Comparison of ENCODE assay signal across 8 cellular contexts in the genomic region with DNA sequence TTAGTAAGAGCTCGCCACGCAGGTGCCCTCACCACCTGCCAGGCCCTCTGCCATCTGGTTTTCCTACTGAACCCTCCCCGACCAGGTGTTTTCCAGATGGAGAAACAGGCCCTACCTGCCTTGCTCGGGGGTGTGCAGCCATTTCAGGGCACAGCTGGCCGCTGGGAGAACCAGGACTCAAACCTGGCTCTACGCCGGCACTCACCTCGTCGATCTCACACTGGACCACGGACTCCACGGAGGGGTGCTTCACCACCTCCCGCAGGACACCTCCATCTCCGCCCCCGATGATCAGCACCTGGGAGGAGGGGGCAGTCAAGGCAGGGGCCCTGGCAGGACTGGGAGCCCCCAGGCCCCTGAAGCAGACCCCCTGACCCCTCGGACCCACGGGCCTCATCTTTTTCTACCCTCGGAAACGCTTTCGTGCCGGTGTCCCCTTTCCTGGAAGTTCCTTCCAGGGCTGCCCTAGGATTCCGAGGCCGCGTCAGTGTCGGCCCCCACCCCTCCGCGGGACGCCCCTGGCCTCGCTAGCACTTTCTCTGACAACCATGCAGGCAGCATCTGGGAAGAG.
DNase-seq lines count a peak whose midpoint lies in the region; ATAC-seq and TF ChIP-seq lines count a peak whose summit lies in the region.

No MANE protein-coding gene starts in this region.

- H3K79me2 ChIP-seq in MM.1S (ENCODE audit: low read length), result peaks cover 42% of the 10 kb centered on the region

- no peak for ATAC-seq in central memory CD8-positive, alpha-beta T cell (replicated peaks; ENCODE audit: extremely low read depth, poor library complexity, severe bottlenecking)
- ATAC-seq in GM19324 (IDR thresholded peaks at IDR 0.05; ENCODE audit: low FRiP score, unreplicated experiment) (no peak), GM21723 (IDR thresholded peaks at IDR 0.05; ENCODE audit: unreplicated experiment) (no peak)

- H3K4me3 ChIP-seq in MM.1S (ENCODE audit: low read length), result peak overlapping the region; percentile 99

- H3K36me3 ChIP-seq in MM.1S (replicated peaks; ENCODE audit: insufficient read depth, low read length), result no peaks in the 10 kb centered on the region; the same call in none of the 2 replicates

- no peak overlapping the region for H3K27ac ChIP-seq in MM.1S (ENCODE audit: low read length)

- peaks cover 35% of the 10 kb centered on the region for H3K4me1 Mint-ChIP-seq in central memory CD8-positive, alpha-beta T cell
- peaks cover 31% of the 10 kb centered on the region for H3K4me1 Mint-ChIP-seq in nephron progenitor cell

- DNase-seq in COLO668 (lab: John Stamatoyannopoulos, UW; ENCODE audit: unreplicated experiment) (peak; percentile 94), MM.1S (no peak), nephron progenitor cell (no peak), GM03348 (ENCODE audit: low spot score) (no peak)
- DNase-seq in central memory CD8-positive, alpha-beta T cell (ENCODE audit: low spot score in 2 of 2), result no peak
- no peak for DNase-seq in stimulated activated CD8-positive, alpha-beta memory T cell treated with anti-CD3 and anti-CD28 coated beads, Interleukin-4, amount 100 ng/mL, for 48 hours

- TF ChIP-seq CTCF in MM.1S (IDR thresholded peaks at IDR 0.05; ENCODE audit: low read length) (no peak), nephron progenitor cell (IDR thresholded peaks at IDR 0.05) (no peak)

- H3F3A ChIP-seq in MM.1S (ENCODE audit: insufficient read depth, low read length), result peaks cover 18% of the 10 kb centered on the region

- no peaks in the 10 kb centered on the region for H3K9me2 ChIP-seq in MM.1S (replicated peaks; ENCODE audit: insufficient read depth, low read length)

- peak overlapping the region; percentile 96 for H3K4me3 Mint-ChIP-seq in central memory CD8-positive, alpha-beta T cell
- H3K4me3 Mint-ChIP-seq in nephron progenitor cell, result peak overlapping the region; percentile 96

- H3K36me3 Mint-ChIP-seq in central memory CD8-positive, alpha-beta T cell (ENCODE audit: insufficient read depth), result peaks cover 24% of the 10 kb centered on the region
- peaks cover 25% of the 10 kb centered on the region for H3K36me3 Mint-ChIP-seq in nephron progenitor cell (ENCODE audit: low read depth)

- peak overlapping the region; percentile 87 for H3K4me2 ChIP-seq in MM.1S (ENCODE audit: low read depth, low read length)

- peak overlapping the region; percentile 86 for H3K27ac Mint-ChIP-seq in central memory CD8-positive, alpha-beta T cell (ENCODE audit: low read depth)
- no peak overlapping the region for H3K27ac Mint-ChIP-seq in nephron progenitor cell

- H2AFZ ChIP-seq in MM.1S (ENCODE audit: low read length), result peak overlapping the region; percentile 85

- no peaks in the 10 kb centered on the region for H3K9me3 ChIP-seq in MM.1S (replicated peaks; ENCODE audit: insufficient read depth, low read length)

- H3K27me3 Mint-ChIP-seq in central memory CD8-positive, alpha-beta T cell, result no peaks in the 10 kb centered on the region
- H3K27me3 Mint-ChIP-seq in nephron progenitor cell (ENCODE audit: low read depth, poor library complexity), result no peaks in the 10 kb centered on the region

- H3K9me3 Mint-ChIP-seq in central memory CD8-positive, alpha-beta T cell, result no peaks in the 10 kb centered on the region
- H3K9me3 Mint-ChIP-seq in nephron progenitor cell, result no peaks in the 10 kb centered on the region

- no peaks in the 10 kb centered on the region for H3K27me3 ChIP-seq in MM.1S (replicated peaks; ENCODE audit: insufficient read depth, low read length)

- H3K4me1 ChIP-seq in MM.1S (ENCODE audit: low read length), result peaks cover 12% of the 10 kb centered on the region

- 0 out of 2 replicates have a peak, but pooled peaks cover 3% of the 10 kb centered on the region for H4K20me1 ChIP-seq in MM.1S (ENCODE audit: insufficient read depth, low read length)

- peak overlapping the region; percentile 95 for H3K9ac ChIP-seq in MM.1S (ENCODE audit: low read length)
